1 cellular context compared by ENCODE assay signal in the genomic region with DNA sequence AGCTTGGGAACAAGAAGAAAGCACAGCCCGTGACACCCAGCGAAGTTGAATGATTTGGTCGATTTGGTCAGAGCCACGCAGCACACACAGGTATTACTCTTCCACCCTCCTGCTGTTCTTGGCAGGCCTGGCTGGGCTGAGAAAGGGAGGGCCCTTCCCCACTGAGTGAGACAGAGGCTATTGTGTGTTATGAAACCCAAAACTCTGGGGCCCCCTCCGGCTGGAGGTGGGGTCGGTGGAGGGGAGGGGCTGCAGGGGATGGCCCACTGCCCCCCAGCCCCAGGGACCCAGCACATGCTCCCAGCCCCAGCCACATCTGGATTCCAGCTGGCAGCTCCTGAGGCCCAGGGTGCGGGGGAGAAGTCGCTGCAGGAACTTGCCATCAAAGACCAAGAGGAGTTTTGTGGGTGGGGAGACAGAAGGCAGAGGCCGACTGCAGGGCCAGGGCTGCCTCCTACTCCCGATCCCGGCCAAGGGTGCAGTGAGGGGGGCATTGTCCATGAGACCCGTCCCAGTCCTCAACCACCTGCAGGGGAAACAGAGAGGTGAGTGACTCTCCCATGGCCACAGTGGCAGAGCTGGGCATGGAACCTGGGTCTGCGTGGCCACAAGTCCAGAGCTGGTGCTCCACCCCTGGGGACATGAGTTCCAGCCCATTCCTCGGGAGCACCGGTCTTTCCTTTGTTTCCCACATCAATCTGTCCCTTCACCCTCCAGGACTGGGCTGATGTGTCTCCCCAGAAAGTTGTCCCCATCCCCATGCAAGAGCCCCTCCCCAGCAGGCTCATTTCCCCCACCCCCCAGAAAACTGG.
TF ChIP-seq lines count a peak whose summit lies in the region.

No MANE protein-coding gene starts in this region.

TF ChIP-seq in H1, 55 proteins besides CTCF, POLR2A, EP300 and RAD21:
- TF ChIP-seq POU5F1 (IDR thresholded peaks at IDR 0.05; ENCODE audit: low read depth, low read length) (no peak), NRF1 (IDR thresholded peaks at IDR 0.05; ENCODE audit: low read depth, low read length) (no peak), CBX5 (IDR thresholded peaks at IDR 0.05; ENCODE audit: low read depth, low read length) (no peak), YY1 (IDR thresholded peaks at IDR 0.05; ENCODE audit: low read depth, low read length) (no peak), RNF2 (IDR thresholded peaks at IDR 0.05; ENCODE audit: borderline replicate concordance, low read depth, low read length, missing control alignments, poor library complexity, severe bottlenecking) (no peak), TEAD4 (IDR thresholded peaks at IDR 0.05; ENCODE audit: low read depth, low read length) (no peak), CREB1 (IDR thresholded peaks at IDR 0.05) (no peak), ZNF274 (IDR thresholded peaks at IDR 0.05; ENCODE audit: borderline replicate concordance, extremely low read depth, low read length) (no peak), CEBPB (IDR thresholded peaks at IDR 0.05; ENCODE audit: low read depth, low read length) (no peak), SP4 (IDR thresholded peaks at IDR 0.05; ENCODE audit: low read length) (no peak), CBX8 (IDR thresholded peaks at IDR 0.05; ENCODE audit: borderline replicate concordance, low read depth, low read length) (no peak), TBP (IDR thresholded peaks at IDR 0.05; ENCODE audit: low read depth, low read length) (no peak), ATF3 (IDR thresholded peaks at IDR 0.05; ENCODE audit: insufficient read depth, low read depth, low read length) (no peak)
